Comparison of ENCODE assay signal across 15 cellular contexts in the genomic region with DNA sequence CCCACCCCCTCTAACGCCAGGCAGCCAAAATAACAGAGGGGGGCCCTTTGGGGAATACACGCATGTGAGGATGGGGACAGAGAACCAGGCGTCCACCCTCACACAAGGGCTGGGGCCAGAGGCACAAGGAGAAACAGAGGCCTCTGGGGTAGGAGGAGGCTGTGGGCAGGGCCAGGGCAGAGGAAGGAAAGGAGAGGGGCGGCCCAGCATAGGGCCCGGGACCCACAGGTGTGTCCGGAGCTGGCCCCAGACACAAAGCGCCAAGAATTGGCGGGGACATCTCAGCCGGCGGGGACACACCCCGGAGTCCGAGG. TPM values are rescaled to one million over a fixed set of nuclear protein-coding genes. Genes with fewer than 3 reads are reported as not detected.
DNase-seq lines count a peak whose midpoint lies in the region; FAIRE-seq and TF ChIP-seq lines count a peak whose summit lies in the region.
"Had no signal": no experiment of that assay in that cellular context is flagged by ENCODE, and none has a peak within 500 bp of the region (broad histone marks: within the 10 kb centered on the region; RNA-seq: fewer than 3 reads in every experiment).

No MANE protein-coding gene starts in this region.

- H3K14ac ChIP-seq in H9 (ENCODE audit: insufficient read depth, low read length): 0 out of 2 replicates have a peak overlapping the region, but pooled peaks have one; percentile 76

- H3K4me2 ChIP-seq in H9 (ENCODE audit: insufficient read depth, insufficient read length, low read length): peak overlapping the region; percentile 34

- no peak overlapping the region for H3K27ac ChIP-seq in H9 (ENCODE audit: insufficient read length, low read depth, low read length)
- H3K27ac ChIP-seq in skin epidermis: peak overlapping the region in 20 of 21 experiments; percentile 17 to 91 (median 78)

- no peak overlapping the region for H3K18ac ChIP-seq in H9 (ENCODE audit: insufficient read length, low read depth, low read length)

- H2AK5ac ChIP-seq in H9 (ENCODE audit: insufficient read length, low read length): no peak overlapping the region

- DNase-seq in H9: no peak
- DNase-seq in choroid plexus epithelial cell (ENCODE audit: low read depth): no peak
- peak; percentile 50 for DNase-seq in iPS-NIHi11 (ENCODE audit: low spot score)
- no peak for DNase-seq in NCI-H2196 (lab: John Stamatoyannopoulos, UW; ENCODE audit: unreplicated experiment)
- no peak for DNase-seq in GM10266 (ENCODE audit: extremely low spot score)
- DNase-seq in D721Med (ENCODE audit: insufficient read length, low spot score): no peak
- no peak for DNase-seq in NAMALWA (ENCODE audit: low spot score)
- DNase-seq: activated B cell treated with CpG ODN at 0.5 μM for 24 hours; activated gamma-delta T cell; DMS79; effector memory CD8-positive, alpha-beta T cell; left cardiac atrium; NCI-H1092 treated with DMSO at 0.1 percent for 48 hours had no signal

- H3K23me2 ChIP-seq in H9 (ENCODE audit: insufficient read length, low read depth, low read length, poor library complexity, severe bottlenecking): peaks cover 5% of the 10 kb centered on the region

- peak overlapping the region; percentile 75 to 87 for H3K4me3 Mint-ChIP-seq in H9
- H3K4me3 Mint-ChIP-seq: activated B cell treated with CpG ODN at 0.5 μM for 24 hours had no signal

- no peak overlapping the region for H4K91ac ChIP-seq in H9 (ENCODE audit: insufficient read length, low read depth, low read length)

- peaks cover 5% of the 10 kb centered on the region for H3K27me3 Mint-ChIP-seq in H9 (ENCODE audit: low read depth)

- H3K79me2 ChIP-seq in H9 (ENCODE audit: insufficient read depth, low read length): 0 out of 2 replicates have a peak, but pooled peaks cover 1% of the 10 kb centered on the region

- H3K36me3 Mint-ChIP-seq in H9 (ENCODE audit: insufficient read depth in 1 of 3, low read depth in 3 of 3): peaks cover 0 to 3% (median 3%) of the 10 kb centered on the region in 3 experiments; a peak in 3 of 7 replicates

- H3K4me3 ChIP-seq in choroid plexus epithelial cell (ENCODE audit: low read depth, low read length): peak overlapping the region; percentile 56
- peak overlapping the region; percentile 28 to 50 (median 44) for H3K4me3 ChIP-seq in skin epidermis
- H3K4me3 ChIP-seq: HAP-1 had no signal

- FAIRE-seq in D721Med (lab: Jason Lieb, UNC): no peak

- no peak overlapping the region for H3K4ac ChIP-seq in H9 (ENCODE audit: low read depth, low read length)

- no peak overlapping the region for H2BK12ac ChIP-seq in H9 (ENCODE audit: insufficient read length, low read depth, low read length)

- no peak overlapping the region for H3K27ac Mint-ChIP-seq in H9
- H3K27ac Mint-ChIP-seq: activated B cell treated with CpG ODN at 0.5 μM for 24 hours; effector memory CD8-positive, alpha-beta T cell had no signal

- no peak for TF ChIP-seq CTCF in H9 (conservative IDR thresholded peaks at IDR 0.05)
- no peak for TF ChIP-seq CTCF in choroid plexus epithelial cell (conservative IDR thresholded peaks at IDR 0.05; ENCODE audit: low read depth, low read length)
- no peak for TF ChIP-seq CTCF in GM10266 (IDR thresholded peaks at IDR 0.05; ENCODE audit: control insufficient read depth, insufficient read depth, low read depth, missing control alignments)
- no peak for TF ChIP-seq CTCF in D721Med (IDR thresholded peaks at IDR 0.05; ENCODE audit: insufficient read depth, missing control alignments)

- no peaks in the 10 kb centered on the region; a peak in 1 of 5 replicates for H3K9me3 Mint-ChIP-seq in H9
- H3K9me3 Mint-ChIP-seq: activated B cell treated with CpG ODN at 0.5 μM for 24 hours; effector memory CD8-positive, alpha-beta T cell had no signal

- H2BK5ac ChIP-seq in H9 (ENCODE audit: insufficient read length, low read length): no peak overlapping the region

- no peaks in the 10 kb centered on the region for H3K4me1 ChIP-seq in H9 (ENCODE audit: insufficient read depth, low read length)
- H3K4me1 ChIP-seq: HAP-1 had no signal

- no peak overlapping the region for H4K8ac ChIP-seq in H9 (replicated peaks; ENCODE audit: insufficient read length, low read depth, low read length)

- no peaks in the 10 kb centered on the region for H3K79me1 ChIP-seq in H9 (ENCODE audit: insufficient read depth, low read depth, low read length, poor library complexity, severe bottlenecking)

- no peak overlapping the region for H2BK120ac ChIP-seq in H9 (ENCODE audit: low read depth, low read length, poor library complexity, severe bottlenecking)

- H2BK15ac ChIP-seq in H9 (ENCODE audit: low read depth, low read length): no peak overlapping the region

- H4K5ac ChIP-seq in H9 (ENCODE audit: insufficient read length, low read depth, low read length): no peak overlapping the region

- no peak overlapping the region for H3K9ac ChIP-seq in H9 (ENCODE audit: extremely low read depth, insufficient read length, low read length)

- H2BK20ac ChIP-seq in H9 (ENCODE audit: low read depth, low read length, poor library complexity, severe bottlenecking): no peak overlapping the region

- no peak overlapping the region for H3T11ph ChIP-seq in H9 (ENCODE audit: low read length)

- H3K4me1 Mint-ChIP-seq in H9: peaks cover 14 to 20% of the 10 kb centered on the region in 2 experiments

- no peaks in the 10 kb centered on the region for H3K27me3 ChIP-seq in H9 (ENCODE audit: insufficient read depth, low read length)

- no peaks in the 10 kb centered on the region for H4K20me1 ChIP-seq in H9 (ENCODE audit: control insufficient read depth, insufficient read depth, insufficient read length)

- no peak overlapping the region for H2AFZ ChIP-seq in H9 (ENCODE audit: low read length)

- H3K23ac ChIP-seq in H9 (ENCODE audit: insufficient read length, low read depth, low read length): no peak overlapping the region

- no peaks in the 10 kb centered on the region for H3K9me3 ChIP-seq in H9 (ENCODE audit: control insufficient read depth, low read depth, low read length)
- H3K9me3 ChIP-seq: HAP-1 had no signal

- WGBS in H9 (ENCODE audit: extremely low coverage, insufficient read length, low lambda C conversion rate): no CpG with 5 or more reads among the region's 12 CpGs

- no peak overlapping the region for H3K56ac ChIP-seq in H9 (ENCODE audit: insufficient read length, low read depth, low read length)

RNA-seq across cellular contexts. Expression of gene PLEKHG5, which starts 6.7 kb away (rescaled TPM):
- 20.7 and 22.3 TPM in 2 replicates for total RNA-seq in H9 (2021)

RNA-seq across cellular contexts. Expression of gene TNFRSF25, which starts 18.8 kb away (rescaled TPM):
- 18.3 and 19.4 TPM in 2 replicates for total RNA-seq in H9 (2021)
